In the genomic region with DNA sequence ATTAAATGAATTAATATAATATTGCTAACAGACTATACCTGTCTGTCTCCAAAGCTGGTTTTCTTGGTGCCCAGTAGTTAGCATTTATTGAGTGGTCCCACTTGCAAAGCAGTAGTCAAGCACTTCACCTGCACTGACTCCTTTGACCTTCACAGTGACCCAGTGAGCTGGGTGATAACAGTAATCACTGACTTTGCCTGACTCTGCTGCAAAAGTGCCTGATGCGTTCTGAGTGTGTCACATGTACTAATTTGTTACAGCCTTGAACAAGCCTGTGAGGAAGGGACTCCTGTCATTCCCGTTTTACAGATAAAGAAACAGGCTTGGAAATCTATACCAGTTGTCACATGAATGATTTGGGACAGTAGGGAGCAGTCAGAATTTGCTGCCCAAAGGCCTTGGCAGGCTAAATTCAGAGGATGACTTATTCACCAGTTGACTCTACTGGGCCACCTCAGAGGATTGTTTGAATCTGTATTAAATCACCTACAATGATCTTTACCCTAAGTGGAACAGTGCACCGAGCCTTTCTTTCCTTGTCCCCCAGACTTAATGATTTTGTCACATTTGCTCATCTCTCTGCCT, we compare ENCODE assay signal across 19 cellular contexts.
"Had no signal": no experiment of that assay in that cellular context is flagged by ENCODE, and none has a peak within 500 bp of the region (broad histone marks: within the 10 kb centered on the region; RNA-seq: fewer than 3 reads in every experiment).

No MANE protein-coding gene starts in this region.

- H3K27ac ChIP-seq: colonic mucosa, skin epidermis, testis, tibial nerve had no signal

- H3K4me3 ChIP-seq: colonic mucosa, skin epidermis, testis, tibial nerve had no signal

- DNase-seq: caudate nucleus; colonic mucosa; dermis blood vessel endothelial cell; effector CD4-positive, alpha-beta T cell; glutamatergic neuron; immature natural killer cell; left colon; mammary epithelial cell; naive thymus-derived CD8-positive, alpha-beta T cell; stimulated activated CD4-positive, alpha-beta T cell treated with anti-CD3 and anti-CD28 coated beads, Interleukin-2, amount 100 ng/mL, for 24 hours; stimulated activated CD4-positive, alpha-beta T cell treated with anti-CD3 and anti-CD28 coated beads, Interleukin-4, amount 100 ng/mL, for 4 hours; stimulated activated naive B cell treated with anti-CD40 and anti-IgM and Interleukin-4, amounts not matched to agents 10 μg/mL and 1 μg/mL and 100 μg/mL, for 72 hours; stimulated activated naive CD8-positive, alpha-beta T cell treated with anti-CD3 and anti-CD28 coated beads, Interleukin-15, amount 100 ng/mL, for 72 hours; testis had no signal

- H3K9me3 ChIP-seq: colonic mucosa, testis, tibial nerve had no signal

- H3K4me1 ChIP-seq: colonic mucosa, tibial nerve had no signal

- H3K36me3 ChIP-seq: colonic mucosa had no signal

- ATAC-seq: esophagus mucosa; left colon; naive thymus-derived CD8-positive, alpha-beta T cell; sciatic nerve; stimulated activated naive B cell treated with anti-CD40 and anti-IgM and Interleukin-4, amounts not matched to agents 10 μg/mL and 1 μg/mL and 100 μg/mL, for 72 hours; stimulated activated naive CD8-positive, alpha-beta T cell treated with anti-CD3 and anti-CD28 coated beads, Interleukin-15, amount 100 ng/mL, for 72 hours had no signal

- FAIRE-seq: frontal cortex had no signal

- H3K27me3 ChIP-seq: colonic mucosa, testis, tibial nerve had no signal
